3 cellular contexts compared by ENCODE assay signal in genomic region chr10:15279236-15279635, GRCh38.
"Had no signal": no experiment of that assay in that cellular context is flagged by ENCODE, and none has a peak within 500 bp of the region (broad histone marks: within the 10 kb centered on the region; RNA-seq: fewer than 3 reads in every experiment).

No MANE protein-coding gene starts in this region.

- DNase-seq: GDM1, GF-D8 had no signal

- H3K4me3 ChIP-seq: GM12878 had no signal

- ATAC-seq: GM12878 had no signal
